Comparison of ENCODE assay signal across 8 cellular contexts in the genomic region with DNA sequence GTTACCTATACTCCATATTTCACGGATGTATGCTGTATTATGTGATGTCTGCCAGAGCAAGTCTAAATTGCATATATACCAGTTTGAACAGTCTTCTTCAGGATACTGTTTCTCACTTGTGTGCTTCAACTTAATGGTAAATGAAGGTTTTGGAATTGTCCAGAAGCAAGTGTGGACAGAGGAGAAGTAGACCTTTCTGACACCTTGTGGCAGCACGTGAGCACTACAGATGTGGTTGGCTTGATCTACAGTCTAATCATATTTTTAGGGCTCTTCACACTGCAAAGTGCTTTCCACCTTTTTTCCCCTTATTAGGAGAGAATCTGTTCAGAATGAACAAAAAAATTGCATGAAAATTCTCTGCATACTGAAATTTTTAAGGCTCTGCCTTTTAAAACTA. TPM values are rescaled to one million over a fixed set of nuclear protein-coding genes. Genes with fewer than 3 reads are reported as not detected.
DNase-seq lines count a peak whose midpoint lies in the region; ATAC-seq and TF ChIP-seq lines count a peak whose summit lies in the region.

No MANE protein-coding gene starts in this region.

- peak; percentile 49 for DNase-seq in Daoy (ENCODE audit: low read depth)
- peak; percentile 79 for DNase-seq in activated effector memory CD4-positive, alpha-beta T cell treated with anti-CD3 and anti-CD28 coated beads, Interleukin-2, amount 50 U/mL, for 16 hours
- peak; percentile 41 for DNase-seq in globus pallidus (ENCODE audit: low spot score)
- no peak for DNase-seq in psoas muscle

- H4K20me1 ChIP-seq in OCI-LY1 (ENCODE audit: insufficient read depth, low read length) = no peaks in the 10 kb centered on the region

- H3K4me3 ChIP-seq in OCI-LY1 (ENCODE audit: low read depth, low read length, poor library complexity, severe bottlenecking) (no peak overlapping the region), psoas muscle (no peak overlapping the region)

- TF ChIP-seq CTCF in OCI-LY1 (IDR thresholded peaks at IDR 0.05; ENCODE audit: low read length) (peak; percentile 91), psoas muscle (IDR thresholded peaks at IDR 0.05) (peak; percentile 63)

- H2AFZ ChIP-seq in OCI-LY1 (ENCODE audit: low read length) = no peak overlapping the region

- WGBS in psoas muscle, 3 donors = 33 to 51% (median 35%) methylated on average over 2 of the region's 2 CpGs

- no peaks in the 10 kb centered on the region for H3F3A ChIP-seq in OCI-LY1 (ENCODE audit: insufficient read depth, low read length)

- ATAC-seq in HG02885 (IDR thresholded peaks at IDR 0.05; ENCODE audit: poor library complexity, unreplicated experiment) (peak; percentile 55), psoas muscle (peak; percentile 69 to 82 (median 78)), HG03457 (IDR thresholded peaks at IDR 0.05; ENCODE audit: unreplicated experiment) (no peak), GM18909 (IDR thresholded peaks at IDR 0.05; ENCODE audit: poor library complexity, unreplicated experiment) (no peak)

- peak overlapping the region; percentile 12; the same call in 1 of the 2 replicates for H3K4me2 ChIP-seq in OCI-LY1 (ENCODE audit: low read length)

- peaks cover 84% of the 10 kb centered on the region for H3K79me2 ChIP-seq in OCI-LY1 (ENCODE audit: insufficient read depth, low read length)

- H3K9me3 ChIP-seq in OCI-LY1 (ENCODE audit: low read length) (no peaks in the 10 kb centered on the region), psoas muscle (no peaks in the 10 kb centered on the region)

- H3K4me1 ChIP-seq in OCI-LY1 (ENCODE audit: insufficient read depth, low read length, severe bottlenecking) (peaks cover 52% of the 10 kb centered on the region), psoas muscle (peaks cover 33% of the 10 kb centered on the region)

- intact Hi-C loops in psoas muscle (cut with DNase I) = loop anchor here in 1 of 2 donors (5.0 to 10.0 kb wide), 2 partner anchors 66 to 189 kb away; no protein-coding TSS in a partner anchor

- no peaks in the 10 kb centered on the region for H3K9me2 ChIP-seq in OCI-LY1 (ENCODE audit: low read depth, low read length)

- H3K27ac ChIP-seq in OCI-LY1 (ENCODE audit: low read depth, low read length, poor library complexity, severe bottlenecking) (peak overlapping the region; percentile 88), psoas muscle (peak overlapping the region; percentile 39)

- H3K36me3 ChIP-seq in OCI-LY1 (ENCODE audit: insufficient read depth, low read length) (peaks cover 56% of the 10 kb centered on the region), psoas muscle (ENCODE audit: insufficient read depth in 1 of 2, low read depth in 1 of 2) (peaks cover 0 to 21% of the 10 kb centered on the region in 2 donors)

- peak overlapping the region; percentile 29; the same call in 1 of the 2 replicates for H3K9ac ChIP-seq in OCI-LY1 (ENCODE audit: low read length)

- H3K27me3 ChIP-seq in OCI-LY1 (ENCODE audit: insufficient read depth, low read length) (no peaks in the 10 kb centered on the region), psoas muscle (ENCODE audit: insufficient read depth in 3 of 3, low read length in 2 of 3) (no peaks in the 10 kb centered on the region)

RNA-seq across cellular contexts. Expression of a gene that starts 10.9 kb away (rescaled TPM):
- total RNA-seq in Daoy (2014; rRNA removed; shearing (Covaris generic)) = 28.6 and 40.9 TPM in 2 replicates
- total RNA-seq in psoas muscle = 10 to 100 TPM; 18.9 to 29.6 (median 26.3) TPM
- polyA plus RNA-seq in psoas muscle = 10 to 100 TPM; 12.4 to 33.5 (median 14.2) TPM

RNA-seq across cellular contexts. Expression of a gene that starts 54.3 kb away (rescaled TPM):
- 11.1 and 14.9 TPM in 2 replicates for total RNA-seq in Daoy (2014; rRNA removed; shearing (Covaris generic))
- 10 to 100 TPM in 2 of 4 donors, 1 to 10 TPM in 2; 2.6 to 12.6 (median 8.1) TPM for total RNA-seq in psoas muscle
- polyA plus RNA-seq in psoas muscle = 10 to 100 TPM in 1 of 3 donors, 1 to 10 TPM in 1, under 1 TPM in 1; 0.68 to 10.4 (median 8.4) TPM

Comparison
In these comparisons a context has a peak if more than half of its experiments do, and no peak if none do; other contexts are left out.
1. DNase-seq: peak in Daoy (single experiment), activated effector memory CD4-positive, alpha-beta T cell treated with anti-CD3 and anti-CD28 coated beads, Interleukin-2, amount 50 U/mL, for 16 hours (single experiment) and globus pallidus (single experiment); none in psoas muscle (0 of 2).
2. ATAC-seq: peak in HG02885 (single experiment) and psoas muscle (4 of 4); none in HG03457 (single experiment) and GM18909 (single experiment).